Comparison of ENCODE assay signal across 32 cellular contexts in the genomic region with DNA sequence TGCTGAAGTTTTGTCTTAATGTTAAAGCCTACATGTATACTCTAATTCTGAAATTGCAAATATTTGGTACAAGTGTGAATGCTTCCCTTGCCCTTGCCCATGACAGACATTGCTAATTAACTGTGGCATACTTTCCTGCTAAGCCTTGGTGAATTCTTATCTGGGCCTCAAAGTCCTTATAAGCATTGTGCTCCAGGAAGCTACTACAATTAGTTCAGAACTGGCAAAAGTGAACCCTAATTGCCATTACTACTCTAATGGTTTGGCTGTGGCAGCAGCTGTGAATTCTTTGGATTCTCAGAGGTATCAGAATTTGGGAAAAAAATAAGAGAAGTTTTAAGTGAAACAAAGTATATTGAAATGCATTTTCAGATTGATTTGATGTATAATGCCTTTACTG.
"Had no signal": no experiment of that assay in that cellular context is flagged by ENCODE, and none has a peak within 500 bp of the region (broad histone marks: within the 10 kb centered on the region; RNA-seq: fewer than 3 reads in every experiment).

No MANE protein-coding gene starts in this region.

- H3K27ac Mint-ChIP-seq: activated CD4-positive, alpha-beta T cell treated with anti-CD3 and anti-CD28 coated beads for 36 hours; activated CD8-positive, alpha-beta T cell treated with anti-CD3 and anti-CD28 coated beads for 36 hours; activated naive CD8-positive, alpha-beta T cell; activated T-helper 17 cell treated with anti-CD3 and anti-CD28 coated beads, Interleukin-2, amount 50 U/mL, for 72 hours; endodermal cell; T-helper 17 cell; T-helper 2 cell treated with Interferon-gamma antibody and Interleukin-4, amounts not matched to agents 5 μg/mL and 100 μg/mL, for 36 hours had no signal

- H3K4me1 Mint-ChIP-seq: activated CD4-positive, alpha-beta T cell treated with anti-CD3 and anti-CD28 coated beads for 36 hours; activated T-helper 17 cell treated with anti-CD3 and anti-CD28 coated beads, Interleukin-2, amount 50 U/mL, for 72 hours had no signal

- H3K27ac ChIP-seq: breast epithelium, heart left ventricle, WERI-Rb-1 had no signal

- H3K9me3 ChIP-seq: breast epithelium, heart left ventricle had no signal

- ATAC-seq: activated CD4-positive, alpha-beta T cell treated with anti-CD3 and anti-CD28 coated beads for 36 hours; activated CD8-positive, alpha-beta T cell treated with anti-CD3 and anti-CD28 coated beads for 36 hours; activated T-cell treated with anti-CD3 and anti-CD28 coated beads, Interleukin-2, amount 50 U/mL, for 4 hours; activated T-helper 17 cell treated with anti-CD3 and anti-CD28 coated beads, Interleukin-2, amount 50 U/mL, for 72 hours; esophagus mucosa; heart left ventricle; T-helper 17 cell had no signal

- DNase-seq: activated CD4-positive, alpha-beta T cell treated with anti-CD3 and anti-CD28 coated beads for 36 hours; activated CD4-positive, alpha-beta T cell treated with anti-CD3 and anti-CD28 coated beads, Interleukin-2, amount 50 U/mL, for 1 hour; activated CD4-positive, alpha-beta T cell treated with anti-CD3 and anti-CD28 coated beads, Interleukin-2, amount 50 U/mL, for 48 hours; activated CD4-positive, CD25-positive, alpha-beta regulatory T cell; activated CD4-positive, CD25-positive, alpha-beta regulatory T cell treated with anti-CD3 and anti-CD28 coated beads, Interleukin-2, amount 50 U/mL, for 72 hours; activated CD8-positive, alpha-beta memory T cell treated with anti-CD3 and anti-CD28 coated beads for 24 hours; activated CD8-positive, alpha-beta T cell treated with anti-CD3 and anti-CD28 coated beads for 36 hours; activated effector memory CD4-positive, alpha-beta T cell treated with Interleukin-2 at 50 U/mL for 16 hours; activated gamma-delta T cell treated with Interleukin-2 at 50 U/mL for 16 hours; activated naive CD4-positive, alpha-beta T cell treated with anti-CD3 and anti-CD28 coated beads, Interleukin-2, amount 50 U/mL, for 16 hours; activated naive CD4-positive, alpha-beta T cell treated with Interleukin-2 at 50 U/mL for 16 hours; activated T-cell treated with anti-CD3 and anti-CD28 coated beads, Interleukin-2, amount 50 U/mL, for 4 hours; amniotic stem cell; anterior cingulate cortex; caudate nucleus; cortex of kidney; effector memory CD4-positive, alpha-beta T cell; endodermal cell; foreskin fibroblast; heart left ventricle; T-helper 1 cell; T-helper 17 cell; T1000; WERI-Rb-1 had no signal

- FAIRE-seq: colon, frontal cortex had no signal

- H3K27me3 Mint-ChIP-seq: activated CD4-positive, alpha-beta T cell treated with anti-CD3 and anti-CD28 coated beads for 36 hours; activated CD8-positive, alpha-beta T cell treated with anti-CD3 and anti-CD28 coated beads for 36 hours; activated naive CD8-positive, alpha-beta T cell; activated T-helper 17 cell treated with anti-CD3 and anti-CD28 coated beads, Interleukin-2, amount 50 U/mL, for 72 hours; brain; T-helper 17 cell had no signal

- H3K4me1 ChIP-seq: breast epithelium had no signal

- H3K4me3 Mint-ChIP-seq: activated CD4-positive, alpha-beta T cell treated with anti-CD3 and anti-CD28 coated beads for 36 hours; activated CD8-positive, alpha-beta T cell treated with anti-CD3 and anti-CD28 coated beads for 36 hours; activated naive CD8-positive, alpha-beta T cell; activated T-cell treated with anti-CD3 and anti-CD28 coated beads, Interleukin-2, amount 50 U/mL, for 4 hours; activated T-helper 17 cell treated with anti-CD3 and anti-CD28 coated beads, Interleukin-2, amount 50 U/mL, for 72 hours; brain; endodermal cell; T-helper 17 cell; T-helper 2 cell treated with Interferon-gamma antibody and Interleukin-4, amounts not matched to agents 5 μg/mL and 100 μg/mL, for 36 hours had no signal

- H3K4me3 ChIP-seq: breast epithelium, heart left ventricle had no signal

- H3K9me3 Mint-ChIP-seq: activated CD8-positive, alpha-beta T cell treated with anti-CD3 and anti-CD28 coated beads for 36 hours; activated T-cell treated with anti-CD3 and anti-CD28 coated beads, Interleukin-2, amount 50 U/mL, for 4 hours; activated T-helper 17 cell treated with anti-CD3 and anti-CD28 coated beads, Interleukin-2, amount 50 U/mL, for 72 hours; brain; endodermal cell; T-helper 2 cell treated with Interferon-gamma antibody and Interleukin-4, amounts not matched to agents 5 μg/mL and 100 μg/mL, for 36 hours had no signal

- H3K27me3 ChIP-seq: breast epithelium, heart left ventricle had no signal
